In the genomic region with DNA sequence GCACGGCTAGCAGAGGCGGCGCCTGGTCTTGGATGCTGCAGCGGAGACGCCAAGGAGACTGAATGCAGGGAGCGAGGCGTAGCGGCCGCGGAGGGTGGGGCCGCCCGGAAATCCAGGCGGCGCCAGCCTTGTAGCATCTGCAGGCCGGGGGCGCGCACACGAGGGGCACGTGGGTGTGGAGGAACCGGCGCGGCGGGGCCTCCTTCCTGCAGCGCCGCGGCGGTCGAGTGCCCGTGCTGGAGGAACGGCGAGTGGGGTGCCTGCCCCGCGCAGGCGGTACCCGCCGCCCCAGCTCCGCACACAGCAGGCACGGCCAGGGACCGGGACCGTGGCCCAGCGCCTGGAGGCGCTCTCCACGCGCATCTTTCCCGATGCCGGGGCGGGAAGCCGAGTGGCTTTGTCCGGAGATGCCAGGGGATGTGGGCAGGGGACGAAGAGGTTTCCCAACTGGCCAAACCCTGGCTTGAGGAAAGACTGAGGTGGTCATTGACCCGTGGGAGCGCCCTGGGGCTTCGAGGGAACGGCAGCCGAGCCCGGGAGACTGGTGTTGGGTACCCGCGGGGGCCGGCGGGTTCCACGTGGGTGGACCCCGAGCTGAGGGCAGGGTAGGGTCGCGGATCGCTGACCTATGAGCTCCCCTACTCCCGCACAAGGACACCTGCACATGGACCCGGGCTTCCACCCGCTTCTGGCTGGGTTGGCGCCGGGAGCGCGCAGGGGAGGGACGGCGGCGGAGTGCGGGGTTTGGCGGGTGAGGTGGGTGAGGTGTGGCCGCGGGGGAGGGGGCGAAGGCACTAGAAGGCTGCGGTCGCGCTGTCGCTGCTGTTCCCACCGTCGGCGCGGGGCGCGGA, we compare ENCODE assay signal across 8 cellular contexts.
DNase-seq lines count a peak whose midpoint lies in the region; ATAC-seq and TF ChIP-seq lines count a peak whose summit lies in the region.

No MANE protein-coding gene starts in this region.

- H3K4me2 ChIP-seq in BLaER1 treated with 17β-estradiol and CSF1 and Interleukin-3, amounts not matched to agents 10 nM and 100 nM: peak overlapping the region; percentile 89 to 99 (median 96)
- H3K4me2 ChIP-seq in neural progenitor cell: peak overlapping the region; percentile 98

- peaks cover 32% of the 10 kb centered on the region for H3F3A ChIP-seq in neural progenitor cell (ENCODE audit: low read depth)

- H2AFZ ChIP-seq in neural progenitor cell (replicated peaks): peak overlapping the region; percentile 95

- peak; percentile 36 for ATAC-seq in GM19351 (IDR thresholded peaks at IDR 0.05; ENCODE audit: unreplicated experiment)
- peak; percentile 46 for ATAC-seq in RWPE2 (ENCODE audit: low read depth)
- ATAC-seq in GM21576 (IDR thresholded peaks at IDR 0.05; ENCODE audit: unreplicated experiment): no peak
- ATAC-seq in HG03354 (IDR thresholded peaks at IDR 0.05; ENCODE audit: poor library complexity, severe bottlenecking, unreplicated experiment): no peak

- peaks cover 75 to 90% (median 84%) of the 10 kb centered on the region in 11 experiments for H3K27me3 ChIP-seq in BLaER1 treated with 17β-estradiol and CSF1 and Interleukin-3, amounts not matched to agents 10 nM and 100 nM
- H3K27me3 ChIP-seq in RWPE2 (ENCODE audit: insufficient read depth, poor library complexity, severe bottlenecking) (no peaks in the 10 kb centered on the region), dorsolateral prefrontal cortex (peaks cover 0 to 83% (median 49%) of the 10 kb centered on the region in 45 donors), neural progenitor cell (peaks cover 93% of the 10 kb centered on the region)

- H3K9me3 ChIP-seq in BLaER1 treated with 17β-estradiol and CSF1 and Interleukin-3, amounts not matched to agents 10 nM and 100 nM (replicated peaks in 1 of 11): peaks cover 11 to 40% (median 33%) of the 10 kb centered on the region in 11 experiments
- H3K9me3 ChIP-seq in RWPE2 (ENCODE audit: severe bottlenecking) (no peaks in the 10 kb centered on the region), neural progenitor cell (ENCODE audit: low read depth) (no peaks in the 10 kb centered on the region)

- intact Hi-C loops in dorsolateral prefrontal cortex (cut with DNase I): loop anchor here (5.0 to 10.0 kb wide), 3 partner anchors 103 to 202 kb away; no protein-coding TSS in a partner anchor

- H3K36me3 ChIP-seq in BLaER1 treated with 17β-estradiol and CSF1 and Interleukin-3, amounts not matched to agents 10 nM and 100 nM: no peaks in the 10 kb centered on the region
- H3K36me3 ChIP-seq in RWPE2 (ENCODE audit: low read depth): no peaks in the 10 kb centered on the region
- no peaks in the 10 kb centered on the region for H3K36me3 ChIP-seq in neural progenitor cell

- H3K27ac ChIP-seq in BLaER1 treated with 17β-estradiol and CSF1 and Interleukin-3, amounts not matched to agents 10 nM and 100 nM: no peak overlapping the region
- peak overlapping the region; percentile 89 for H3K27ac ChIP-seq in RWPE2 (ENCODE audit: poor library complexity, severe bottlenecking)
- peak overlapping the region in 48 of 59 donors; percentile 3 to 86 (median 65) for H3K27ac ChIP-seq in dorsolateral prefrontal cortex
- H3K27ac ChIP-seq in neural progenitor cell: no peak overlapping the region

- peak overlapping the region; percentile 88 for H3K4me3 Mint-ChIP-seq in neural progenitor cell

- H3K9ac ChIP-seq in BLaER1 treated with 17β-estradiol and CSF1 and Interleukin-3, amounts not matched to agents 10 nM and 100 nM: peak overlapping the region in 7 of 11 experiments; percentile 14 to 58 (median 32); a peak in 10 of 22 replicates
- no peak overlapping the region for H3K9ac ChIP-seq in neural progenitor cell

- no peak overlapping the region for H3K27ac Mint-ChIP-seq in neural progenitor cell

- H4K20me1 ChIP-seq in BLaER1 treated with 17β-estradiol and CSF1 and Interleukin-3, amounts not matched to agents 10 nM and 100 nM: peaks cover 0 to 51% (median 34%) of the 10 kb centered on the region in 11 experiments; a peak in 16 of 22 replicates
- peaks cover 21% of the 10 kb centered on the region for H4K20me1 ChIP-seq in neural progenitor cell (ENCODE audit: low read depth)

- peaks cover 66% of the 10 kb centered on the region for H3K27me3 Mint-ChIP-seq in neural progenitor cell (ENCODE audit: insufficient read depth, low read depth)

- no peaks in the 10 kb centered on the region for H3K36me3 Mint-ChIP-seq in neural progenitor cell

- H3K4me1 ChIP-seq in BLaER1 treated with 17β-estradiol and CSF1 and Interleukin-3, amounts not matched to agents 10 nM and 100 nM: peaks cover 44 to 52% (median 48%) of the 10 kb centered on the region in 10 experiments
- H3K4me1 ChIP-seq in RWPE2 (ENCODE audit: insufficient read depth, poor library complexity, severe bottlenecking) (peaks cover 3% of the 10 kb centered on the region), neural progenitor cell (peaks cover 19% of the 10 kb centered on the region)

- H3K4me3 ChIP-seq in BLaER1 treated with 17β-estradiol and CSF1 and Interleukin-3, amounts not matched to agents 10 nM and 100 nM: peak overlapping the region; percentile 50 to 71 (median 59)
- peak overlapping the region; percentile 63 for H3K4me3 ChIP-seq in RWPE2 (ENCODE audit: severe bottlenecking)
- peak overlapping the region; percentile 37 to 79 (median 62) for H3K4me3 ChIP-seq in dorsolateral prefrontal cortex
- peak overlapping the region; percentile 57 for H3K4me3 ChIP-seq in neural progenitor cell

- TF ChIP-seq CTCF in RWPE2 (IDR thresholded peaks at IDR 0.05; ENCODE audit: poor library complexity, severe bottlenecking) (no peak), dorsolateral prefrontal cortex (IDR thresholded peaks at IDR 0.05 in 54 of 56, conservative IDR thresholded peaks at IDR 0.05 in 2 of 56; ENCODE audit: low read depth in 1 of 56, partially characterized antibody in 56 of 56) (peak in 7 of 56 donors; percentile 6 to 29 (median 14)), neural progenitor cell (IDR thresholded peaks at IDR 0.05) (peak; percentile 4)

- DNase-seq in RWPE2 (ENCODE audit: low spot score): peak; percentile 66
- peak in 7 of 10 donors; percentile 60 to 73 (median 66) for DNase-seq in dorsolateral prefrontal cortex
- DNase-seq in neural progenitor cell (ENCODE audit: low spot score): peak; percentile 77
- DNase-seq in NK-92 treated with Interleukin-12 subunit alpha and Interleukin-12 subunit beta, amount 100 ng/mL, for 24 hours (lab: John Stamatoyannopoulos, UW): no peak

- no peaks in the 10 kb centered on the region for H3K79me2 ChIP-seq in neural progenitor cell (ENCODE audit: low read depth)

- H3K9me3 Mint-ChIP-seq in neural progenitor cell: peaks cover 32% of the 10 kb centered on the region

- peaks cover 38% of the 10 kb centered on the region for H3K4me1 Mint-ChIP-seq in neural progenitor cell

Comparison
In these comparisons a context has a peak if more than half of its experiments do, and no peak if none do; other contexts are left out.
1. H3K27ac ChIP-seq: peak in RWPE2 (single experiment) and dorsolateral prefrontal cortex (48 of 59); none in BLaER1 treated with 17β-estradiol and CSF1 and Interleukin-3, amounts not matched to agents 10 nM and 100 nM (0 of 11) and neural progenitor cell (single experiment).
2. ATAC-seq: peak in GM19351 (single experiment) and RWPE2 (single experiment); none in GM21576 (single experiment) and HG03354 (single experiment).
3. Peak in every context shown above with its lines, with median percentiles within 50 percentile points of each other: H3K4me3 ChIP-seq.